1 cellular context compared by ENCODE assay signal in the genomic region with DNA sequence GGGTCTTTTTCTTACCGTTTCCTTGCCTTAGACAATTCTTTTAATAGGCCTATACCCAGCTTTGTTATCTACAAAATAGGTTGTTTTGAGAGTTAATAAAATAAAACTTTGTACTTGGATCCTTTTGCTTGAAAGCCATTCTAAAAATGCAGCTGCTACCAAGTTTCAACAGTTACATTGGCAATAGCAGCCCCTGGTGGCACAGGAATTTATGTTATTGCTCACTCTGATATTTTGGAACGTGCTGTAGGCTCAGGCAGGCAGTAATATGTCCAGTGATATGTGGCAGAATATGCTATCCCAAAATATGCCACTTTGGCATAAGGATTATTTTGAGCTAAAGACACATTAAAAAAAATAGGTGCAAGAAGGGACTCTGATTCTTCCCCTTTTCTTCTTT.
TF ChIP-seq lines count a peak whose summit lies in the region.

No MANE protein-coding gene starts in this region.

TF ChIP-seq in GM23338, 12 proteins besides CTCF, POLR2A, EP300 and RAD21 (continued from another document):
- TF ChIP-seq, protein P1, sequence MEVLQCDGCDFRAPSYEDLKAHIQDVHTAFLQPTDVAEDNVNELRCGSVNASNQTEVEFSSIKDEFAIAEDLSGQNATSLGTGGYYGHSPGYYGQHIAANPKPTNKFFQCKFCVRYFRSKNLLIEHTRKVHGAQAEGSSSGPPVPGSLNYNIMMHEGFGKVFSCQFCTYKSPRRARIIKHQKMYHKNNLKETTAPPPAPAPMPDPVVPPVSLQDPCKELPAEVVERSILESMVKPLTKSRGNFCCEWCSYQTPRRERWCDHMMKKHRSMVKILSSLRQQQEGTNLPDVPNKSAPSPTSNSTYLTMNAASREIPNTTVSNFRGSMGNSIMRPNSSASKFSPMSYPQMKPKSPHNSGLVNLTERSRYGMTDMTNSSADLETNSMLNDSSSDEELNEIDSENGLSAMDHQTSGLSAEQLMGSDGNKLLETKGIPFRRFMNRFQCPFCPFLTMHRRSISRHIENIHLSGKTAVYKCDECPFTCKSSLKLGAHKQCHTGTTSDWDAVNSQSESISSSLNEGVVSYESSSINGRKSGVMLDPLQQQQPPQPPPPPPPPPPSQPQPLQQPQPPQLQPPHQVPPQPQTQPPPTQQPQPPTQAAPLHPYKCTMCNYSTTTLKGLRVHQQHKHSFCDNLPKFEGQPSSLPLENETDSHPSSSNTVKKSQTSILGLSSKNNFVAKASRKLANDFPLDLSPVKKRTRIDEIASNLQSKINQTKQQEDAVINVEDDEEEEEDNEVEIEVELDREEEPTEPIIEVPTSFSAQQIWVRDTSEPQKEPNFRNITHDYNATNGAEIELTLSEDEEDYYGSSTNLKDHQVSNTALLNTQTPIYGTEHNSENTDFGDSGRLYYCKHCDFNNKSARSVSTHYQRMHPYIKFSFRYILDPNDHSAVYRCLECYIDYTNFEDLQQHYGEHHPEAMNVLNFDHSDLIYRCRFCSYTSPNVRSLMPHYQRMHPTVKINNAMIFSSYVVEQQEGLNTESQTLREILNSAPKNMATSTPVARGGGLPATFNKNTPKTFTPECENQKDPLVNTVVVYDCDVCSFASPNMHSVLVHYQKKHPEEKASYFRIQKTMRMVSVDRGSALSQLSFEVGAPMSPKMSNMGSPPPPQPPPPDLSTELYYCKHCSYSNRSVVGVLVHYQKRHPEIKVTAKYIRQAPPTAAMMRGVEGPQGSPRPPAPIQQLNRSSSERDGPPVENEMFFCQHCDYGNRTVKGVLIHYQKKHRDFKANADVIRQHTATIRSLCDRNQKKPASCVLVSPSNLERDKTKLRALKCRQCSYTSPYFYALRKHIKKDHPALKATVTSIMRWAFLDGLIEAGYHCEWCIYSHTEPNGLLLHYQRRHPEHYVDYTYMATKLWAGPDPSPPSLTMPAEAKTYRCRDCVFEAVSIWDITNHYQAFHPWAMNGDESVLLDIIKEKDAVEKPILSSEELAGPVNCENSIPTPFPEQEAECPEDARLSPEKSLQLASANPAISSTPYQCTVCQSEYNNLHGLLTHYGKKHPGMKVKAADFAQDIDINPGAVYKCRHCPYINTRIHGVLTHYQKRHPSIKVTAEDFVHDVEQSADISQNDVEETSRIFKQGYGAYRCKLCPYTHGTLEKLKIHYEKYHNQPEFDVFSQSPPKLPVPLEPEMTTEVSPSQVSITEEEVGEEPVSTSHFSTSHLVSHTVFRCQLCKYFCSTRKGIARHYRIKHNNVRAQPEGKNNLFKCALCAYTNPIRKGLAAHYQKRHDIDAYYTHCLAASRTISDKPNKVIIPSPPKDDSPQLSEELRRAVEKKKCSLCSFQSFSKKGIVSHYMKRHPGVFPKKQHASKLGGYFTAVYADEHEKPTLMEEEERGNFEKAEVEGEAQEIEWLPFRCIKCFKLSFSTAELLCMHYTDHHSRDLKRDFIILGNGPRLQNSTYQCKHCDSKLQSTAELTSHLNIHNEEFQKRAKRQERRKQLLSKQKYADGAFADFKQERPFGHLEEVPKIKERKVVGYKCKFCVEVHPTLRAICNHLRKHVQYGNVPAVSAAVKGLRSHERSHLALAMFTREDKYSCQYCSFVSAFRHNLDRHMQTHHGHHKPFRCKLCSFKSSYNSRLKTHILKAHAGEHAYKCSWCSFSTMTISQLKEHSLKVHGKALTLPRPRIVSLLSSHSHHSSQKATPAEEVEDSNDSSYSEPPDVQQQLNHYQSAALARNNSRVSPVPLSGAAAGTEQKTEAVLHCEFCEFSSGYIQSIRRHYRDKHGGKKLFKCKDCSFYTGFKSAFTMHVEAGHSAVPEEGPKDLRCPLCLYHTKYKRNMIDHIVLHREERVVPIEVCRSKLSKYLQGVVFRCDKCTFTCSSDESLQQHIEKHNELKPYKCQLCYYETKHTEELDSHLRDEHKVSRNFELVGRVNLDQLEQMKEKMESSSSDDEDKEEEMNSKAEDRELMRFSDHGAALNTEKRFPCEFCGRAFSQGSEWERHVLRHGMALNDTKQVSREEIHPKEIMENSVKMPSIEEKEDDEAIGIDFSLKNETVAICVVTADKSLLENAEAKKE (CRISPR knock-in tag; IDR thresholded peaks at IDR 0.05), result no peak
